Comparison of ENCODE assay signal across 1 cellular context in the genomic region with DNA sequence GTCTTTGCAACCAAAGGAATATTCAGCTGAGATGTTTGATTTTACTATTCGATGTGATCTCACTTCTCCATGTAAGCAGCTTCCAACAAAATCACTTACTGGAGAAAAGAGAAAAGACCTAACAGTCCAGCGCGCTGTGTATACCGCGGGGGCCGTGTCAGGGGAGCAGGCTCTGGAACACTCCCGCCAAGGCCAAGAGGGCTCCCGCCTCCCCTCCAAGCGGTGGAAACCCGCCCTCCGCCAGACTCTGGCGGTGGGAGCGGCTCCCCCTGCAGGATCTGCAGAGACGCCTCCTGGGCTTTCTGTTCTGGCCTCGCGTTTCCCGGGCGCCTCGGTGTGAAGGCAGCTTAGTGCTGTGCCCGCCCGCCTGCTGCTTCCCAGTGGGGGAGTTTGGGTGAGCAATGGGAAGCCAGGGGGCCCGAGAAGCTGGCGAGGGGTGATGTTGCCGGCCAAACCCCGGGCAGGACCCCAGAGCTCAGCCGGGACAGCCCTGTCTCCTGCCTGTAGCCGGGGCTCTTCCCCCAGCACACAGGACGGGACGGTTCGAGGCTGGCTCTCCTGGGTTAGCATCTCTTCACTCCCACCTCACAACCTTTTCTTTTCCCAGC.
TF ChIP-seq lines count a peak whose summit lies in the region.

No MANE protein-coding gene starts in this region.

TF ChIP-seq in HepG2, 621 proteins besides CTCF, POLR2A, EP300 and RAD21 (continued from another document and continues in another):
- TF ChIP-seq, protein P1, sequence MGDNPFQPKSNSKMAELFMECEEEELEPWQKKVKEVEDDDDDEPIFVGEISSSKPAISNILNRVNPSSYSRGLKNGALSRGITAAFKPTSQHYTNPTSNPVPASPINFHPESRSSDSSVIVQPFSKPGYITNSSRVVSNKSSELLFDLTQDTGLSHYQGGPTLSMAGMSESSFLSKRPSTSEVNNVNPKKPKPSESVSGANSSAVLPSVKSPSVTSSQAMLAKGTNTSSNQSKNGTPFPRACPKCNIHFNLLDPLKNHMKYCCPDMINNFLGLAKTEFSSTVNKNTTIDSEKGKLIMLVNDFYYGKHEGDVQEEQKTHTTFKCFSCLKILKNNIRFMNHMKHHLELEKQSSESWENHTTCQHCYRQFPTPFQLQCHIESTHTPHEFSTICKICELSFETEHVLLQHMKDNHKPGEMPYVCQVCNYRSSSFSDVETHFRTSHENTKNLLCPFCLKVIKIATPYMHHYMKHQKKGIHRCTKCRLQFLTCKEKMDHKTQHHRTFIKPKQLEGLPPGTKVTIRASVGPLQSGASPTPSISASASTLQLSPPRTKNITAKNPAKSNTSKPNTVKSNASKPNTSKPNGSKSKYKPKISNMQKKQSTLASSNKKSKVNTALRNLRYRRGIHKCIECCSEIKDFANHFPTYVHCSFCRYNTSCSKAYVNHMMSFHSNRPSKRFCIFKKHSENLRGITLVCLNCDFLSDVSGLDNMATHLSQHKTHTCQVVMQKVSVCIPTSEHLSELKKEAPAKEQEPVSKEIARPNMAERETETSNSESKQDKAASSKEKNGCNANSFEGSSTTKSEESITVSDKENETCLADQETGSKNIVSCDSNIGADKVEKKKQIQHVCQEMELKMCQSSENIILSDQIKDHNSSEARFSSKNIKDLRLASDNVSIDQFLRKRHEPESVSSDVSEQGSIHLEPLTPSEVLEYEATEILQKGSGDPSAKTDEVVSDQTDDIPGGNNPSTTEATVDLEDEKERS (CRISPR knock-in tag; IDR thresholded peaks at IDR 0.05), result no peak
- TF ChIP-seq ZNF451 (CRISPR knock-in tag; IDR thresholded peaks at IDR 0.05) (no peak), ZNF749 (CRISPR knock-in tag; IDR thresholded peaks at IDR 0.05; ENCODE audit: borderline replicate concordance) (no peak), ZNF572 (CRISPR knock-in tag; IDR thresholded peaks at IDR 0.05) (no peak), CHD2 (IDR thresholded peaks at IDR 0.05; ENCODE audit: low read depth, low read length) (no peak), NR3C1 (CRISPR knock-in tag; IDR thresholded peaks at IDR 0.05) (no peak), TEAD3 (CRISPR knock-in tag; optimal IDR thresholded peaks at IDR 0.05; ENCODE audit: borderline replicate concordance) (no peak), RNF2 (conservative IDR thresholded peaks at IDR 0.05; ENCODE audit: low read depth) (no peak), ZNF550 (CRISPR knock-in tag; IDR thresholded peaks at IDR 0.05; ENCODE audit: borderline replicate concordance) (no peak), SATB2 (CRISPR knock-in tag; IDR thresholded peaks at IDR 0.05) (no peak), NPAS2 (CRISPR knock-in tag; IDR thresholded peaks at IDR 0.05; ENCODE audit: borderline replicate concordance) (no peak), ZSCAN31 (CRISPR knock-in tag; IDR thresholded peaks at IDR 0.05; ENCODE audit: low read depth) (no peak), RARA (CRISPR knock-in tag; IDR thresholded peaks at IDR 0.05) (no peak), SMAD9 (CRISPR knock-in tag; IDR thresholded peaks at IDR 0.05) (no peak), ZBTB38 (CRISPR knock-in tag; IDR thresholded peaks at IDR 0.05) (no peak), FOXM1 (CRISPR knock-in tag; IDR thresholded peaks at IDR 0.05) (no peak), ZNF883 (CRISPR knock-in tag; IDR thresholded peaks at IDR 0.05; ENCODE audit: not compliant biosample characterization) (no peak), ZNF564 (CRISPR knock-in tag; IDR thresholded peaks at IDR 0.05) (no peak), ZNF562 (CRISPR knock-in tag; IDR thresholded peaks at IDR 0.05; ENCODE audit: borderline replicate concordance) (no peak), ZNF30 (CRISPR knock-in tag; IDR thresholded peaks at IDR 0.05) (no peak), AGO1 (IDR thresholded peaks at IDR 0.05; ENCODE audit: low read depth, low read length, poor library complexity, severe bottlenecking) (no peak), RELA (CRISPR knock-in tag; IDR thresholded peaks at IDR 0.05) (no peak), ZMYM4 (CRISPR knock-in tag; IDR thresholded peaks at IDR 0.05) (peak; percentile 70), NR2C2 (CRISPR knock-in tag; IDR thresholded peaks at IDR 0.05; ENCODE audit: borderline replicate concordance) (no peak), POLR2G (IDR thresholded peaks at IDR 0.05; ENCODE audit: low read depth, low read length) (no peak), JARID2 (CRISPR knock-in tag; IDR thresholded peaks at IDR 0.05; ENCODE audit: insufficient replicate concordance) (no peak), YEATS4 (CRISPR knock-in tag; IDR thresholded peaks at IDR 0.05; ENCODE audit: borderline replicate concordance) (no peak), ARID2 (CRISPR knock-in tag; IDR thresholded peaks at IDR 0.05; ENCODE audit: borderline replicate concordance) (no peak), HNRNPH1 (optimal IDR thresholded peaks at IDR 0.05; ENCODE audit: low read depth, low read length) (no peak), JUN (CRISPR knock-in tag; IDR thresholded peaks at IDR 0.05) (no peak), ZBTB7A (CRISPR knock-in tag; IDR thresholded peaks at IDR 0.05) (no peak), CCAR2 (optimal IDR thresholded peaks at IDR 0.05; ENCODE audit: low read depth, low read length) (no peak), GATAD1 (CRISPR knock-in tag; IDR thresholded peaks at IDR 0.05) (no peak; the same call in 1 of the 2 replicates), MEIS1 (CRISPR knock-in tag; IDR thresholded peaks at IDR 0.05; ENCODE audit: borderline replicate concordance) (no peak), BRCA1 (CRISPR knock-in tag; IDR thresholded peaks at IDR 0.05) (no peak), DMAP1 (CRISPR knock-in tag; IDR thresholded peaks at IDR 0.05) (no peak), LCORL (IDR thresholded peaks at IDR 0.05) (no peak), LCORL (CRISPR knock-in tag; IDR thresholded peaks at IDR 0.05) (peak; percentile 83)
- TF ChIP-seq, protein P2, sequence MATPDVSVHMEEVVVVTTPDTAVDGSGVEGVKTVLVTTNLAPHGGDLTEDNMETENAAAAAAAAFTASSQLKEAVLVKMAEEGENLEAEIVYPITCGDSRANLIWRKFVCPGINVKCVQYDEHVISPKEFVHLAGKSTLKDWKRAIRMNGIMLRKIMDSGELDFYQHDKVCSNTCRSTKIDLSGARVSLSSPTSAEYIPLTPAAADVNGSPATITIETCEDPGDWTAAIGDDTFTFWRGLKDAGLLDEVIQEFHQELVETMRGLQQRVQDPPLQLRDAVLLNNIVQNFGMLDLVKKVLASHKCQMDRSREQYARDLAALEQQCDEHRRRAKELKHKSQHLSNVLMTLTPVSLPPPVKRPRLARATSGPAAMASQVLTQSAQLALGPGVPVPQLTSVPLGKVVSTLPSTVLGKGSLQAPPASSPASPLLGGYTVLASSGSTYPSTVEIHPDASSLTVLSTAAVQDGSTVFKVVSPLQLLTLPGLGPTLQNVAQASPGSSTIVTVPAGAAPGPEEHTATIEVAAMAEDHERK (CRISPR knock-in tag; IDR thresholded peaks at IDR 0.05; ENCODE audit: low read depth), result no peak
- TF ChIP-seq, protein P3, sequence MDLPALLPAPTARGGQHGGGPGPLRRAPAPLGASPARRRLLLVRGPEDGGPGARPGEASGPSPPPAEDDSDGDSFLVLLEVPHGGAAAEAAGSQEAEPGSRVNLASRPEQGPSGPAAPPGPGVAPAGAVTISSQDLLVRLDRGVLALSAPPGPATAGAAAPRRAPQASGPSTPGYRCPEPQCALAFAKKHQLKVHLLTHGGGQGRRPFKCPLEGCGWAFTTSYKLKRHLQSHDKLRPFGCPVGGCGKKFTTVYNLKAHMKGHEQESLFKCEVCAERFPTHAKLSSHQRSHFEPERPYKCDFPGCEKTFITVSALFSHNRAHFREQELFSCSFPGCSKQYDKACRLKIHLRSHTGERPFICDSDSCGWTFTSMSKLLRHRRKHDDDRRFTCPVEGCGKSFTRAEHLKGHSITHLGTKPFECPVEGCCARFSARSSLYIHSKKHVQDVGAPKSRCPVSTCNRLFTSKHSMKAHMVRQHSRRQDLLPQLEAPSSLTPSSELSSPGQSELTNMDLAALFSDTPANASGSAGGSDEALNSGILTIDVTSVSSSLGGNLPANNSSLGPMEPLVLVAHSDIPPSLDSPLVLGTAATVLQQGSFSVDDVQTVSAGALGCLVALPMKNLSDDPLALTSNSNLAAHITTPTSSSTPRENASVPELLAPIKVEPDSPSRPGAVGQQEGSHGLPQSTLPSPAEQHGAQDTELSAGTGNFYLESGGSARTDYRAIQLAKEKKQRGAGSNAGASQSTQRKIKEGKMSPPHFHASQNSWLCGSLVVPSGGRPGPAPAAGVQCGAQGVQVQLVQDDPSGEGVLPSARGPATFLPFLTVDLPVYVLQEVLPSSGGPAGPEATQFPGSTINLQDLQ (CRISPR knock-in tag; IDR thresholded peaks at IDR 0.05), result no peak
- TF ChIP-seq, protein P4, sequence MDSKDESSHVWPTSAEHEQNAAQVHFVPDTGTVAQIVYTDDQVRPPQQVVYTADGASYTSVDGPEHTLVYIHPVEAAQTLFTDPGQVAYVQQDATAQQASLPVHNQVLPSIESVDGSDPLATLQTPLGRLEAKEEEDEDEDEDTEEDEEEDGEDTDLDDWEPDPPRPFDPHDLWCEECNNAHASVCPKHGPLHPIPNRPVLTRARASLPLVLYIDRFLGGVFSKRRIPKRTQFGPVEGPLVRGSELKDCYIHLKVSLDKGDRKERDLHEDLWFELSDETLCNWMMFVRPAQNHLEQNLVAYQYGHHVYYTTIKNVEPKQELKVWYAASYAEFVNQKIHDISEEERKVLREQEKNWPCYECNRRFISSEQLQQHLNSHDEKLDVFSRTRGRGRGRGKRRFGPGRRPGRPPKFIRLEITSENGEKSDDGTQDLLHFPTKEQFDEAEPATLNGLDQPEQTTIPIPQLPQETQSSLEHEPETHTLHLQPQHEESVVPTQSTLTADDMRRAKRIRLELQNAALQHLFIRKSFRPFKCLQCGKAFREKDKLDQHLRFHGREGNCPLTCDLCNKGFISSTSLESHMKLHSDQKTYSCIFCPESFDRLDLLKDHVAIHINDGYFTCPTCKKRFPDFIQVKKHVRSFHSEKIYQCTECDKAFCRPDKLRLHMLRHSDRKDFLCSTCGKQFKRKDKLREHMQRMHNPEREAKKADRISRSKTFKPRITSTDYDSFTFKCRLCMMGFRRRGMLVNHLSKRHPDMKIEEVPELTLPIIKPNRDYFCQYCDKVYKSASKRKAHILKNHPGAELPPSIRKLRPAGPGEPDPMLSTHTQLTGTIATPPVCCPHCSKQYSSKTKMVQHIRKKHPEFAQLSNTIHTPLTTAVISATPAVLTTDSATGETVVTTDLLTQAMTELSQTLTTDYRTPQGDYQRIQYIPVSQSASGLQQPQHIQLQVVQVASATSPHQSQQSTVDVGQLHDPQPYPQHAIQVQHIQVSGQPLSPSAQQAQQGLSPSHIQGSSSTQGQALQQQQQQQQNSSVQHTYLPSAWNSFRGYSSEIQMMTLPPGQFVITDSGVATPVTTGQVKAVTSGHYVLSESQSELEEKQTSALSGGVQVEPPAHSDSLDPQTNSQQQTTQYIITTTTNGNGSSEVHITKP (CRISPR knock-in tag; IDR thresholded peaks at IDR 0.05; ENCODE audit: low read depth), result no peak
- TF ChIP-seq, protein P5, sequence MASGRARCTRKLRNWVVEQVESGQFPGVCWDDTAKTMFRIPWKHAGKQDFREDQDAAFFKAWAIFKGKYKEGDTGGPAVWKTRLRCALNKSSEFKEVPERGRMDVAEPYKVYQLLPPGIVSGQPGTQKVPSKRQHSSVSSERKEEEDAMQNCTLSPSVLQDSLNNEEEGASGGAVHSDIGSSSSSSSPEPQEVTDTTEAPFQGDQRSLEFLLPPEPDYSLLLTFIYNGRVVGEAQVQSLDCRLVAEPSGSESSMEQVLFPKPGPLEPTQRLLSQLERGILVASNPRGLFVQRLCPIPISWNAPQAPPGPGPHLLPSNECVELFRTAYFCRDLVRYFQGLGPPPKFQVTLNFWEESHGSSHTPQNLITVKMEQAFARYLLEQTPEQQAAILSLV (CRISPR knock-in tag; IDR thresholded peaks at IDR 0.05; ENCODE audit: borderline replicate concordance), result no peak
- TF ChIP-seq, protein P6, sequence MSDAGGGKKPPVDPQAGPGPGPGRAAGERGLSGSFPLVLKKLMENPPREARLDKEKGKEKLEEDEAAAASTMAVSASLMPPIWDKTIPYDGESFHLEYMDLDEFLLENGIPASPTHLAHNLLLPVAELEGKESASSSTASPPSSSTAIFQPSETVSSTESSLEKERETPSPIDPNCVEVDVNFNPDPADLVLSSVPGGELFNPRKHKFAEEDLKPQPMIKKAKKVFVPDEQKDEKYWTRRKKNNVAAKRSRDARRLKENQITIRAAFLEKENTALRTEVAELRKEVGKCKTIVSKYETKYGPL (CRISPR knock-in tag; IDR thresholded peaks at IDR 0.05), result no peak
- TF ChIP-seq, protein P7, sequence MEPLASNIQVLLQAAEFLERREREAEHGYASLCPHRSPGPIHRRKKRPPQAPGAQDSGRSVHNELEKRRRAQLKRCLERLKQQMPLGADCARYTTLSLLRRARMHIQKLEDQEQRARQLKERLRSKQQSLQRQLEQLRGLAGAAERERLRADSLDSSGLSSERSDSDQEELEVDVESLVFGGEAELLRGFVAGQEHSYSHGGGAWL (CRISPR knock-in tag; IDR thresholded peaks at IDR 0.05), result no peak
- TF ChIP-seq, protein P8, sequence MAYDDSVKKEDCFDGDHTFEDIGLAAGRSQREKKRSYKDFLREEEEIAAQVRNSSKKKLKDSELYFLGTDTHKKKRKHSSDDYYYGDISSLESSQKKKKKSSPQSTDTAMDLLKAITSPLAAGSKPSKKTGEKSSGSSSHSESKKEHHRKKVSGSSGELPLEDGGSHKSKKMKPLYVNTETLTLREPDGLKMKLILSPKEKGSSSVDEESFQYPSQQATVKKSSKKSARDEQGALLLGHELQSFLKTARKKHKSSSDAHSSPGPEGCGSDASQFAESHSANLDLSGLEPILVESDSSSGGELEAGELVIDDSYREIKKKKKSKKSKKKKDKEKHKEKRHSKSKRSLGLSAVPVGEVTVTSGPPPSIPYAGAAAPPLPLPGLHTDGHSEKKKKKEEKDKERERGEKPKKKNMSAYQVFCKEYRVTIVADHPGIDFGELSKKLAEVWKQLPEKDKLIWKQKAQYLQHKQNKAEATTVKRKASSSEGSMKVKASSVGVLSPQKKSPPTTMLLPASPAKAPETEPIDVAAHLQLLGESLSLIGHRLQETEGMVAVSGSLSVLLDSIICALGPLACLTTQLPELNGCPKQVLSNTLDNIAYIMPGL (CRISPR knock-in tag; IDR thresholded peaks at IDR 0.05; ENCODE audit: borderline replicate concordance in 1 of 2, low read depth in 1 of 2), result peak; percentile 67 to 85; a peak in 3 of 4 replicates
- TF ChIP-seq, protein P9, sequence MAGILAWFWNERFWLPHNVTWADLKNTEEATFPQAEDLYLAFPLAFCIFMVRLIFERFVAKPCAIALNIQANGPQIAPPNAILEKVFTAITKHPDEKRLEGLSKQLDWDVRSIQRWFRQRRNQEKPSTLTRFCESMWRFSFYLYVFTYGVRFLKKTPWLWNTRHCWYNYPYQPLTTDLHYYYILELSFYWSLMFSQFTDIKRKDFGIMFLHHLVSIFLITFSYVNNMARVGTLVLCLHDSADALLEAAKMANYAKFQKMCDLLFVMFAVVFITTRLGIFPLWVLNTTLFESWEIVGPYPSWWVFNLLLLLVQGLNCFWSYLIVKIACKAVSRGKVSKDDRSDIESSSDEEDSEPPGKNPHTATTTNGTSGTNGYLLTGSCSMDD (CRISPR knock-in tag; IDR thresholded peaks at IDR 0.05), result no peak
- TF ChIP-seq, protein P10, sequence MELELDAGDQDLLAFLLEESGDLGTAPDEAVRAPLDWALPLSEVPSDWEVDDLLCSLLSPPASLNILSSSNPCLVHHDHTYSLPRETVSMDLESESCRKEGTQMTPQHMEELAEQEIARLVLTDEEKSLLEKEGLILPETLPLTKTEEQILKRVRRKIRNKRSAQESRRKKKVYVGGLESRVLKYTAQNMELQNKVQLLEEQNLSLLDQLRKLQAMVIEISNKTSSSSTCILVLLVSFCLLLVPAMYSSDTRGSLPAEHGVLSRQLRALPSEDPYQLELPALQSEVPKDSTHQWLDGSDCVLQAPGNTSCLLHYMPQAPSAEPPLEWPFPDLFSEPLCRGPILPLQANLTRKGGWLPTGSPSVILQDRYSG (CRISPR knock-in tag; IDR thresholded peaks at IDR 0.05), result no peak
- TF ChIP-seq, protein P11, sequence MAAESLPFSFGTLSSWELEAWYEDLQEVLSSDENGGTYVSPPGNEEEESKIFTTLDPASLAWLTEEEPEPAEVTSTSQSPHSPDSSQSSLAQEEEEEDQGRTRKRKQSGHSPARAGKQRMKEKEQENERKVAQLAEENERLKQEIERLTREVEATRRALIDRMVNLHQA (CRISPR knock-in tag; IDR thresholded peaks at IDR 0.05), result no peak
